Comparison of ENCODE assay signal across 8 cellular contexts in the genomic region with DNA sequence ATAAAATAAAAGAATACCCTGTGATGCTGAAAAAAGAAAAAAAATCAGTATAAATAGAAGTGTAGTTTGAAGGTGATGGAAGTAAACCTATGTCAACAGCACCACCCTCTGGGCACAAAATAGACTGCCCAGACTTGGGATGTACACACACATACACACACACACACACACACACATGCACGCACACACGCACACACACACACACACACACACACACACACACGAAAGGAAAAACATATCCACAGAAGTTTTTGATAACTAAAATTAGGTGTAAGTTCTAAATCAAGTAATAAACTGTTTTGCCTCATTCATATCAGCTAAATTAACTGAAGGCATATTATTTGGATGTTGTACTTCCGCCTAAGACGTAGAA. TPM values are rescaled to one million over a fixed set of nuclear protein-coding genes. Genes with fewer than 3 reads are reported as not detected.
A peak's percentile ranks its signal among the peaks of the same experiment; 100 is the strongest.
DNase-seq lines count a peak whose midpoint lies in the region; ATAC-seq and TF ChIP-seq lines count a peak whose summit lies in the region.

No MANE protein-coding gene starts in this region.

- no peaks in the 10 kb centered on the region for H3K36me3 ChIP-seq in CD4-positive, alpha-beta memory T cell (ENCODE audit: insufficient read depth, low read length)

- no peak overlapping the region for H3K4me3 Mint-ChIP-seq in CD4-positive, alpha-beta memory T cell

- CTCF ChIA-PET in CD4-positive, alpha-beta memory T cell (lab: Charles Lee; ENCODE audit: partially characterized antibody) = no interaction called here

- TF ChIP-seq CTCF in LNCaP clone FGC (IDR thresholded peaks at IDR 0.05; ENCODE audit: control insufficient read depth, extremely low read depth, insufficient read depth) (peak; percentile 67), fibroblast of the aortic adventitia (IDR thresholded peaks at IDR 0.05; ENCODE audit: insufficient read depth, low read length) (peak; percentile 57)

- no peaks in the 10 kb centered on the region for H3K27me3 Mint-ChIP-seq in CD4-positive, alpha-beta memory T cell

- ATAC-seq in GM18519 (IDR thresholded peaks at IDR 0.05; ENCODE audit: low FRiP score, unreplicated experiment) = peak; percentile 50
- no peak for ATAC-seq in GM18517 (IDR thresholded peaks at IDR 0.05; ENCODE audit: unreplicated experiment)

- peak in 3 of 5 donors; percentile 5 to 12 (median 7) for DNase-seq in CD4-positive, alpha-beta memory T cell
- DNase-seq in LNCaP clone FGC (ENCODE audit: low read depth) = peak; percentile 50
- peak; percentile 56 for DNase-seq in SW480 (ENCODE audit: low spot score)
- peak; percentile 88 for DNase-seq in fibroblast of the aortic adventitia (ENCODE audit: low read depth)
- DNase-seq in pons (ENCODE audit: low spot score) = peak; percentile 59
- no peak for DNase-seq in GM19240 (ENCODE audit: insufficient read length, low spot score)

- POLR2A ChIA-PET in CD4-positive, alpha-beta memory T cell (lab: Charles Lee; ENCODE audit: partially characterized antibody) = interaction anchor here (0.6 kb wide), 1 partner anchor 464 kb away, joined by 3 read pairs; no protein-coding TSS in a partner anchor

- H3K9me3 Mint-ChIP-seq in CD4-positive, alpha-beta memory T cell = peaks cover 0 to 2% (median 0%) of the 10 kb centered on the region in 8 donors

- H3K27me3 ChIP-seq in CD4-positive, alpha-beta memory T cell (ENCODE audit: insufficient read depth, low read length) = no peaks in the 10 kb centered on the region

- no peaks in the 10 kb centered on the region for H3K9me3 ChIP-seq in CD4-positive, alpha-beta memory T cell (ENCODE audit: control insufficient read depth in 1 of 2, low read length in 2 of 2)

- no peaks in the 10 kb centered on the region for H3K4me1 ChIP-seq in CD4-positive, alpha-beta memory T cell (ENCODE audit: insufficient read depth, low read length)

- intact Hi-C loops in CD4-positive, alpha-beta memory T cell (cut with micrococcal nuclease) = loop anchor here (5.0 kb wide), 1 partner anchor 1499 kb away; no protein-coding TSS in a partner anchor

- no peak overlapping the region for H3K27ac ChIP-seq in CD4-positive, alpha-beta memory T cell (ENCODE audit: low read depth, low read length)

- peaks cover 0 to 6% (median 0%) of the 10 kb centered on the region in 4 donors for H3K4me1 Mint-ChIP-seq in CD4-positive, alpha-beta memory T cell

- no peaks in the 10 kb centered on the region for H3K36me3 Mint-ChIP-seq in CD4-positive, alpha-beta memory T cell

- H3K4me3 ChIP-seq in CD4-positive, alpha-beta memory T cell (ENCODE audit: low read length in 2 of 2) = no peak overlapping the region
- no peak overlapping the region for H3K4me3 ChIP-seq in LNCaP clone FGC (ENCODE audit: low read depth, low read length)
- H3K4me3 ChIP-seq in fibroblast of the aortic adventitia (ENCODE audit: low read depth, low read length) = no peak overlapping the region

- H3K27ac Mint-ChIP-seq in CD4-positive, alpha-beta memory T cell = no peak overlapping the region

RNA-seq across cellular contexts. Expression of gene ANXA5, which starts 40.5 kb away (rescaled TPM):
- 10 to 100 TPM; 70.7 to 77.0 TPM for total RNA-seq in CD4-positive, alpha-beta memory T cell
- 100 to 1,000 TPM; 202 to 316 TPM for polyA plus RNA-seq in CD4-positive, alpha-beta memory T cell
- total RNA-seq in fibroblast of the aortic adventitia (ENCODE audit: low replicate concordance) = 496 and 1,355 TPM in 2 replicates
